21 cellular contexts compared by ENCODE assay signal in the genomic region with DNA sequence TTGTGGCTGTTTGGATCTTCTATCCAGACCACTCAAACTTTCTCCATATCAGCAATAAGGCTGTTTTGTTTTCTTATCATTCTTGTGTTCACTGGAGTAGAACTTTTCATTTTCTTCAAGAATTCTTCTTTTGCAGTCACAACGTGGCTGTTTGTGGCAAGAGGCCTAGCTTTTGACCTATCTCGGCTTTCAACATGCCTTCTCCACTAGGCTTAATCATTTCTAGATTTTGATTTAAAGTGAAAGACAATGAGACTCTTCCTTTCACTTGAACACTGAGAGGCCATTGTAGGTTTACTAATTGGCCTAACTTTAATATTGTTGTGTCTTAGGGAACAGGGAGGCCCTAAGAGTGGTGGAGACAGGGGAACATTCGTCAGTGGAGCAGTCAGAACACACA. TPM values are rescaled to one million over a fixed set of nuclear protein-coding genes. Genes with fewer than 3 reads are reported as not detected.
DNase-seq lines count a peak whose midpoint lies in the region; ATAC-seq and TF ChIP-seq lines count a peak whose summit lies in the region.
"Had no signal": no experiment of that assay in that cellular context is flagged by ENCODE, and none has a peak within 500 bp of the region (broad histone marks: within the 10 kb centered on the region; RNA-seq: fewer than 3 reads in every experiment).

No MANE protein-coding gene starts in this region.

- no peaks in the 10 kb centered on the region for H3K4me1 Mint-ChIP-seq in CD4-positive, alpha-beta T cell (ENCODE audit: low read depth)

- no peak overlapping the region for H3K4me3 Mint-ChIP-seq in CD4-positive, alpha-beta T cell

- 80% methylated on average over 3 of the region's 3 CpGs for WGBS in suprapubic skin
- 69% methylated on average over 3 of the region's 3 CpGs for WGBS in right cardiac atrium

- TF ChIP-seq EP300 in suprapubic skin (IDR thresholded peaks at IDR 0.05): no peak

- no peaks in the 10 kb centered on the region for H3K9me3 ChIP-seq in suprapubic skin
- no peaks in the 10 kb centered on the region for H3K9me3 ChIP-seq in right cardiac atrium (ENCODE audit: control insufficient read depth, low read length)
- no peaks in the 10 kb centered on the region for H3K9me3 ChIP-seq in CD4-positive, alpha-beta T cell (ENCODE audit: control insufficient read depth, low read length)
- H3K9me3 ChIP-seq: neutrophil, right atrium auricular region, thyroid gland had no signal

- peak; percentile 7 for DNase-seq in brain microvascular endothelial cell
- peak; percentile 78 for DNase-seq in renal cortical epithelial cell (ENCODE audit: low read depth)
- no peak for DNase-seq in suprapubic skin (ENCODE audit: low spot score in 2 of 2)
- DNase-seq in right cardiac atrium: no peak
- no peak for DNase-seq in CD4-positive, alpha-beta T cell
- DNase-seq: activated CD4-positive, alpha-beta T cell treated with anti-CD3 and anti-CD28 coated beads for 4 hours; amygdala; cerebellar nuclear complex; DMS79; effector CD8-positive, alpha-beta T cell; NCI-H1105 treated with DMSO at 0.1 percent for 48 hours; NCI-H2107; NCI-H526; SW 1271; thyroid gland had no signal

- ATAC-seq in GM18870 (IDR thresholded peaks at IDR 0.05; ENCODE audit: unreplicated experiment) (peak; percentile 88), HG02870 (IDR thresholded peaks at IDR 0.05; ENCODE audit: unreplicated experiment) (peak; percentile 68), right cardiac atrium (no peak), HG02763 (IDR thresholded peaks at IDR 0.05; ENCODE audit: unreplicated experiment) (no peak)
- ATAC-seq in CD4-positive, alpha-beta T cell (ENCODE audit: poor library complexity): no peak

- H3K4me1 ChIP-seq in suprapubic skin (peaks cover 10% of the 10 kb centered on the region), right cardiac atrium (ENCODE audit: control insufficient read depth, insufficient read depth, low read length) (peaks cover 2% of the 10 kb centered on the region)
- H3K4me1 ChIP-seq: right atrium auricular region, thyroid gland had no signal

- in situ Hi-C loops in brain microvascular endothelial cell (cut with HindIII; ENCODE audit: low pct_ligation_motif_present, low sequenced_read_pairs): no loop called here

- H3K36me3 ChIP-seq in brain microvascular endothelial cell (replicated peaks) (peaks cover 3% of the 10 kb centered on the region), suprapubic skin (no peaks in the 10 kb centered on the region)
- H3K36me3 ChIP-seq: HAP-1, neutrophil, right atrium auricular region, thyroid gland had no signal

- no peaks in the 10 kb centered on the region for H3K9me3 Mint-ChIP-seq in CD4-positive, alpha-beta T cell

- no peak overlapping the region for H3K27ac Mint-ChIP-seq in CD4-positive, alpha-beta T cell

- H3K27ac ChIP-seq in brain microvascular endothelial cell: no peak overlapping the region
- H3K27ac ChIP-seq in suprapubic skin: no peak overlapping the region
- no peak overlapping the region for H3K27ac ChIP-seq in right cardiac atrium (ENCODE audit: low read length)
- H3K27ac ChIP-seq in CD4-positive, alpha-beta T cell (ENCODE audit: low read depth, low read length): no peak overlapping the region
- H3K27ac ChIP-seq: neutrophil, right atrium auricular region, thyroid gland had no signal

- H3K27me3 Mint-ChIP-seq in CD4-positive, alpha-beta T cell: peaks cover 16% of the 10 kb centered on the region

- TF ChIP-seq CTCF in brain microvascular endothelial cell (IDR thresholded peaks at IDR 0.05; ENCODE audit: low read depth, low read length, missing control alignments) (no peak), suprapubic skin (IDR thresholded peaks at IDR 0.05) (no peak)
- TF ChIP-seq CTCF in CD4-positive, alpha-beta T cell (IDR thresholded peaks at IDR 0.05): no peak

- POLR2A ChIA-PET in CD4-positive, alpha-beta T cell (lab: Charles Lee): no interaction called here

- H3K36me3 Mint-ChIP-seq in CD4-positive, alpha-beta T cell (ENCODE audit: low read depth): no peaks in the 10 kb centered on the region

- intact Hi-C loops in right cardiac atrium (cut with DNase I): no loop called here
- intact Hi-C loops in CD4-positive, alpha-beta T cell (cut with DNase I, micrococcal nuclease): no loop called here

- no peak for TF ChIP-seq POLR2A in suprapubic skin (IDR thresholded peaks at IDR 0.05)

- no peaks in the 10 kb centered on the region for H3K27me3 ChIP-seq in brain microvascular endothelial cell (replicated peaks)
- H3K27me3 ChIP-seq in suprapubic skin: no peaks in the 10 kb centered on the region
- H3K27me3 ChIP-seq in right cardiac atrium (ENCODE audit: control insufficient read depth, insufficient read depth): no peaks in the 10 kb centered on the region
- H3K27me3 ChIP-seq in CD4-positive, alpha-beta T cell (ENCODE audit: control insufficient read depth, insufficient read depth, low read length): no peaks in the 10 kb centered on the region
- H3K27me3 ChIP-seq: right atrium auricular region, thyroid gland had no signal

- H3K4me3 ChIP-seq in brain microvascular endothelial cell (ENCODE audit: low read depth, low read length) (no peak overlapping the region), suprapubic skin (no peak overlapping the region), right cardiac atrium (ENCODE audit: low read length) (no peak overlapping the region)
- H3K4me3 ChIP-seq: HAP-1, right atrium auricular region, thyroid gland had no signal

- CTCF ChIA-PET in CD4-positive, alpha-beta T cell (lab: Charles Lee): no interaction called here

RNA-seq across cellular contexts. Expression of a gene that starts 19.1 kb away (rescaled TPM):
- total RNA-seq in renal cortical epithelial cell (49.1 and 86.3 TPM in 2 replicates), suprapubic skin (1 to 10 TPM; 3.0 to 8.2 (median 5.8) TPM), right cardiac atrium (10 to 100 TPM in 1 of 4 donors, 1 to 10 TPM in 3; 6.7 to 10.6 (median 8.3) TPM)
- polyA plus RNA-seq in right cardiac atrium: 3.5 TPM
- not detected for total RNA-seq in CD4-positive, alpha-beta T cell

Comparison
In these comparisons a context has a peak if more than half of its experiments do, and no peak if none do; other contexts are left out.
1. ATAC-seq: peak in GM18870 (single experiment) and HG02870 (single experiment); none in right cardiac atrium (0 of 2), CD4-positive, alpha-beta T cell (single experiment) and HG02763 (single experiment).
2. DNase-seq: peak in brain microvascular endothelial cell (single experiment) and renal cortical epithelial cell (single experiment); none in suprapubic skin (0 of 2), right cardiac atrium (0 of 3) and CD4-positive, alpha-beta T cell (0 of 10).